17 cellular contexts compared by ENCODE assay signal in genomic region chr5:60916646-60917045, GRCh38. TPM values are rescaled to one million over a fixed set of nuclear protein-coding genes. Genes with fewer than 3 reads are reported as not detected.
A peak's percentile ranks its signal among the peaks of the same experiment; 100 is the strongest.
DNase-seq lines count a peak whose midpoint lies in the region; ATAC-seq, FAIRE-seq and TF ChIP-seq lines count a peak whose summit lies in the region.
"Had no signal": no experiment of that assay in that cellular context is flagged by ENCODE, and none has a peak within 500 bp of the region (broad histone marks: within the 10 kb centered on the region; RNA-seq: fewer than 3 reads in every experiment).

No MANE protein-coding gene starts in this region.

- peaks cover 4% of the 10 kb centered on the region for H3K9me3 Mint-ChIP-seq in CD4-positive, alpha-beta T cell

- no peak for ATAC-seq in CD4-positive, alpha-beta T cell (ENCODE audit: poor library complexity)
- ATAC-seq: Panc1, SK-N-SH treated with all-trans-retinoic acid at 6 μM for 48 hours had no signal

- TF ChIP-seq CTCF in bronchial epithelial cell (IDR thresholded peaks at IDR 0.05; ENCODE audit: insufficient read depth, low read length, severe bottlenecking) (no peak), foreskin fibroblast (IDR thresholded peaks at IDR 0.05; ENCODE audit: low read depth, low read length) (no peak)
- TF ChIP-seq CTCF in CD4-positive, alpha-beta T cell (IDR thresholded peaks at IDR 0.05): no peak

- H3K36me3 ChIP-seq in bronchial epithelial cell (ENCODE audit: control insufficient read depth, insufficient read depth, low read length): peaks cover 1% of the 10 kb centered on the region
- H3K36me3 ChIP-seq: HAP-1 had no signal

- CTCF ChIA-PET in CD4-positive, alpha-beta T cell (lab: Charles Lee): no interaction called here

- H3K27ac ChIP-seq in CD4-positive, alpha-beta T cell (ENCODE audit: low read depth, low read length): no peak overlapping the region

- H3K36me3 Mint-ChIP-seq in CD4-positive, alpha-beta T cell (ENCODE audit: low read depth): peaks cover 83% of the 10 kb centered on the region

- POLR2A ChIA-PET in CD4-positive, alpha-beta T cell (lab: Charles Lee): no interaction called here

- no peak overlapping the region for H3K4me3 ChIP-seq in bronchial epithelial cell (ENCODE audit: low read depth, low read length)
- H3K4me3 ChIP-seq in foreskin fibroblast (ENCODE audit: low read depth in 1 of 2, low read length in 2 of 2): no peak overlapping the region
- H3K4me3 ChIP-seq: HAP-1 had no signal

- no peak overlapping the region for H3K4me3 Mint-ChIP-seq in CD4-positive, alpha-beta T cell

- DNase-seq in HS-5 (ENCODE audit: low read depth) (peak; percentile 16), bronchial epithelial cell (ENCODE audit: low read depth) (peak; percentile 41), foreskin fibroblast (peak; percentile 16 to 44), NCI-H524 (lab: John Stamatoyannopoulos, UW) (no peak)
- DNase-seq in CD4-positive, alpha-beta T cell: no peak
- DNase-seq in activated CD4-positive, alpha-beta T cell treated with anti-CD3 and anti-CD28 coated beads for 48 hours: no peak
- DNase-seq in activated T-cell treated with anti-CD3 and anti-CD28 coated beads, Interleukin-2, amount 50 U/mL, for 1 hour: no peak
- DNase-seq: 8988T, C1 segment of cervical spinal cord, KG1, NCI-H146, NCI-H2081, SHP77 treated with DMSO at 0.1 percent for 48 hours had no signal

- no peaks in the 10 kb centered on the region for H3K9me3 ChIP-seq in CD4-positive, alpha-beta T cell (ENCODE audit: control insufficient read depth, low read length)
- H3K9me3 ChIP-seq: HAP-1 had no signal

- no peaks in the 10 kb centered on the region for H3K27me3 Mint-ChIP-seq in CD4-positive, alpha-beta T cell

- H3K27me3 ChIP-seq in bronchial epithelial cell (ENCODE audit: control insufficient read depth, insufficient read depth, low read length): no peaks in the 10 kb centered on the region
- no peaks in the 10 kb centered on the region for H3K27me3 ChIP-seq in CD4-positive, alpha-beta T cell (ENCODE audit: control insufficient read depth, insufficient read depth, low read length)

- H3K27ac Mint-ChIP-seq in CD4-positive, alpha-beta T cell: no peak overlapping the region

- H3K4me1 Mint-ChIP-seq in CD4-positive, alpha-beta T cell (ENCODE audit: low read depth): no peaks in the 10 kb centered on the region

- FAIRE-seq in A204.1 (lab: Jason Lieb, UNC) (peak; percentile 68), bronchial epithelial cell (lab: Jason Lieb, UNC) (no peak)

- intact Hi-C loops in CD4-positive, alpha-beta T cell (cut with DNase I, micrococcal nuclease): no loop called here

RNA-seq across cellular contexts. Expression of gene ERCC8, which starts 28.2 kb away (rescaled TPM):
- total RNA-seq in bronchial epithelial cell: 13.1 and 27.6 TPM in 2 replicates
- 1 to 10 TPM; 2.6 to 3.7 TPM for total RNA-seq in CD4-positive, alpha-beta T cell

RNA-seq across cellular contexts. Expression of gene NDUFAF2, which starts 28.4 kb away (rescaled TPM):
- total RNA-seq in bronchial epithelial cell: 40.5 and 48.6 TPM in 2 replicates
- 1 to 10 TPM; 8.1 to 8.8 TPM for total RNA-seq in CD4-positive, alpha-beta T cell

Comparison
In these comparisons a context has a peak if more than half of its experiments do, and no peak if none do; other contexts are left out.
1. DNase-seq: peak in HS-5 (single experiment), bronchial epithelial cell (single experiment) and foreskin fibroblast (2 of 2); none in NCI-H524 (0 of 2), CD4-positive, alpha-beta T cell (0 of 10), activated CD4-positive, alpha-beta T cell treated with anti-CD3 and anti-CD28 coated beads for 48 hours (single experiment) and activated T-cell treated with anti-CD3 and anti-CD28 coated beads, Interleukin-2, amount 50 U/mL, for 1 hour (single experiment).